10 cellular contexts compared by ENCODE assay signal in genomic region chr1:167631386-167631941, GRCh38. TPM values are rescaled to one million over a fixed set of nuclear protein-coding genes. Genes with fewer than 3 reads are reported as not detected.
DNase-seq lines count a peak whose midpoint lies in the region; ATAC-seq, FAIRE-seq and TF ChIP-seq lines count a peak whose summit lies in the region.
"Had no signal": no experiment of that assay in that cellular context is flagged by ENCODE, and none has a peak within 500 bp of the region (broad histone marks: within the 10 kb centered on the region; RNA-seq: fewer than 3 reads in every experiment).

No MANE protein-coding gene starts in this region.

- peak; percentile 24 for FAIRE-seq in GM18507 (lab: Jason Lieb, UNC)

- no peaks in the 10 kb centered on the region for H3K27me3 ChIP-seq in SU-DHL-6 (ENCODE audit: low read length)
- no peaks in the 10 kb centered on the region for H3K27me3 ChIP-seq in right cardiac atrium (ENCODE audit: control insufficient read depth, insufficient read depth)
- H3K27me3 ChIP-seq: ovary had no signal

- 49% methylated on average over 3 of the region's 3 CpGs for WGBS in right cardiac atrium

- DNase-seq in GM18507 (ENCODE audit: extremely low spot score, insufficient read length, low read depth) (no peak), right cardiac atrium (no peak), T1000 (lab: John Stamatoyannopoulos, UW) (no peak), A172 (ENCODE audit: low spot score) (no peak), DMS153 (lab: John Stamatoyannopoulos, UW) (no peak)
- no peak for DNase-seq in stimulated activated naive CD8-positive, alpha-beta T cell treated with anti-CD3 and anti-CD28 coated beads, Interleukin-15, Interleukin-2, amounts not matched to agents 100 U/mL and 50 U/mL, for 24 hours
- DNase-seq: foreskin keratinocyte, NCI-H1694 treated with DMSO at 0.1 percent for 48 hours, ovary had no signal

- H3K27ac ChIP-seq in SU-DHL-6 (ENCODE audit: low read depth, low read length) (peak overlapping the region; percentile 97), right cardiac atrium (ENCODE audit: low read length) (peak overlapping the region; percentile 78)
- H3K27ac ChIP-seq: foreskin keratinocyte, ovary had no signal

- no peak for TF ChIP-seq CTCF in SU-DHL-6 (IDR thresholded peaks at IDR 0.05; ENCODE audit: insufficient read depth, low read length, poor library complexity, severe bottlenecking)

- H3F3A ChIP-seq in SU-DHL-6 (ENCODE audit: insufficient read depth): peaks cover 25% of the 10 kb centered on the region

- H3K4me2 ChIP-seq in SU-DHL-6 (ENCODE audit: low read depth, low read length, poor library complexity, severe bottlenecking): peak overlapping the region; percentile 85

- no peaks in the 10 kb centered on the region for H3K36me3 ChIP-seq in SU-DHL-6 (ENCODE audit: low read length)
- H3K36me3 ChIP-seq: ovary had no signal

- H3K9ac ChIP-seq in SU-DHL-6 (ENCODE audit: low read length): peak overlapping the region; percentile 94

- H3K79me2 ChIP-seq in SU-DHL-6 (ENCODE audit: insufficient read depth, low read length): peaks cover 65% of the 10 kb centered on the region

- peaks cover 25% of the 10 kb centered on the region for H3K4me1 ChIP-seq in right cardiac atrium (ENCODE audit: control insufficient read depth, insufficient read depth, low read length)
- H3K4me1 ChIP-seq: foreskin keratinocyte had no signal

- H3K4me3 ChIP-seq in SU-DHL-6 (ENCODE audit: insufficient read depth, low read length, poor library complexity, severe bottlenecking) (peak overlapping the region; percentile 72), right cardiac atrium (ENCODE audit: low read length) (peak overlapping the region; percentile 65)

- no peak overlapping the region for H2AFZ ChIP-seq in SU-DHL-6 (ENCODE audit: low read depth, low read length, severe bottlenecking)

- intact Hi-C loops in right cardiac atrium (cut with DNase I): loop anchor here (5.0 to 10.0 kb wide), 3 partner anchors 51 to 56 kb away; no protein-coding TSS in a partner anchor

- H4K20me1 ChIP-seq in SU-DHL-6 (ENCODE audit: low read depth, low read length): no peaks in the 10 kb centered on the region

- no peaks in the 10 kb centered on the region for H3K9me2 ChIP-seq in SU-DHL-6 (replicated peaks; ENCODE audit: insufficient read depth, low read length)

- no peak for ATAC-seq in right cardiac atrium
- ATAC-seq in stimulated activated naive CD8-positive, alpha-beta T cell treated with anti-CD3 and anti-CD28 coated beads, Interleukin-15, Interleukin-2, amounts not matched to agents 100 U/mL and 50 U/mL, for 24 hours: peak; percentile 7
- ATAC-seq: foreskin keratinocyte had no signal

- no peaks in the 10 kb centered on the region for H3K9me3 ChIP-seq in SU-DHL-6 (ENCODE audit: insufficient read depth, low read length)
- no peaks in the 10 kb centered on the region for H3K9me3 ChIP-seq in right cardiac atrium (ENCODE audit: control insufficient read depth, low read length)
- H3K9me3 ChIP-seq: ovary had no signal

RNA-seq across cellular contexts. Expression of gene RCSD1, which starts 1.4 kb away (rescaled TPM):
- total RNA-seq in right cardiac atrium: 10 to 100 TPM; 53.4 to 61.5 (median 58.2) TPM
- 27.1 TPM for polyA plus RNA-seq in right cardiac atrium
- total RNA-seq in A172 (2014; rRNA removed; shearing (Covaris generic)): 0.29 and 0.36 TPM in 2 replicates

Comparison
In these comparisons a context has a peak if more than half of its experiments do, and no peak if none do; other contexts are left out.
1. RNA of gene RCSD1, which starts 1.4 kb away (total RNA-seq): 53.4 to 61.5 TPM in right cardiac atrium; 0.29 to 0.36 TPM in A172; every median in the first group is over 10 times any median in the second.